ENCODE assay signal across 31 cellular contexts in genomic region chr3:103510760-103511159, GRCh38.
A peak's percentile ranks its signal among the peaks of the same experiment; 100 is the strongest.
DNase-seq lines count a peak whose midpoint lies in the region; ATAC-seq and TF ChIP-seq lines count a peak whose summit lies in the region.
"Had no signal": no experiment of that assay in that cellular context is flagged by ENCODE, and none has a peak within 500 bp of the region (broad histone marks: within the 10 kb centered on the region; RNA-seq: fewer than 3 reads in every experiment).

No MANE protein-coding gene starts in this region.

- H3K79me2 ChIP-seq in neural cell (replicated peaks; ENCODE audit: insufficient read depth, low read length) = no peaks in the 10 kb centered on the region

- H3K4me2 ChIP-seq in neural cell (ENCODE audit: low read length) = no peak overlapping the region
- H3K4me2 ChIP-seq: A549; BLaER1; BLaER1 treated with 17β-estradiol and CSF1 and Interleukin-3, amounts not matched to agents 10 nM and 100 nM had no signal

- TF ChIP-seq RAD21 in neural cell (conservative IDR thresholded peaks at IDR 0.05) = no peak

- peaks cover 13% of the 10 kb centered on the region for H3K4me1 Mint-ChIP-seq in mesothelial cell of epicardium
- H3K4me1 Mint-ChIP-seq: B cell; CD14-positive monocyte; CD4-positive, alpha-beta memory T cell; CD4-positive, CD25-positive, alpha-beta regulatory T cell; CD8-positive, alpha-beta memory T cell had no signal

- H2AFZ ChIP-seq in neural cell (ENCODE audit: low read depth, low read length) = no peak overlapping the region

- peaks cover 27% of the 10 kb centered on the region for H3K9me3 Mint-ChIP-seq in mesothelial cell of epicardium

- H3K9me3 ChIP-seq in neural cell (ENCODE audit: low read length) = no peaks in the 10 kb centered on the region
- H3K9me3 ChIP-seq: A549, BE2C, Caco-2 had no signal

- TF ChIP-seq EP300 in neural cell (conservative IDR thresholded peaks at IDR 0.05; ENCODE audit: poor library complexity, severe bottlenecking) = no peak

- DNase-seq in mesothelial cell of epicardium (ENCODE audit: low spot score in 2 of 2, unreplicated experiment in 2 of 2) = no peak
- DNase-seq: 8988T; ACHN; AML-193; BE2C; C1 segment of cervical spinal cord; Caco-2; Calu3; CD4-positive, alpha-beta memory T cell; CD4-positive, alpha-beta T cell; CD4-positive, CD25-positive, alpha-beta regulatory T cell; CD8-positive, alpha-beta memory T cell; CD8-positive, alpha-beta T cell; COR-L47; DMS 273 treated with DMSO at 0.1 percent for 48 hours; DMS153; DMS53; DMS79; DMS79 treated with DMSO at 0.1 percent for 48 hours; DND-41; EL had no signal

- H3K27ac Mint-ChIP-seq in mesothelial cell of epicardium = peak overlapping the region; percentile 64
- H3K27ac Mint-ChIP-seq: B cell; CD14-positive monocyte; CD4-positive, alpha-beta memory T cell; CD4-positive, alpha-beta T cell; CD4-positive, CD25-positive, alpha-beta regulatory T cell; CD8-positive, alpha-beta memory T cell; CD8-positive, alpha-beta T cell had no signal

- H3F3A ChIP-seq in neural cell (ENCODE audit: insufficient read depth, low read length, poor library complexity, severe bottlenecking) = no peaks in the 10 kb centered on the region

- H3K9ac ChIP-seq in neural cell (ENCODE audit: low read length) = no peak overlapping the region
- H3K9ac ChIP-seq: BLaER1; BLaER1 treated with 17β-estradiol and CSF1 and Interleukin-3, amounts not matched to agents 10 nM and 100 nM had no signal

- no peak overlapping the region for H3K27ac ChIP-seq in neural cell (ENCODE audit: low read length)
- H3K27ac ChIP-seq: 22Rv1; A549; BLaER1; BLaER1 treated with 17β-estradiol and CSF1 and Interleukin-3, amounts not matched to agents 10 nM and 100 nM; C4-2B had no signal

- H3K9me2 ChIP-seq in neural cell (ENCODE audit: insufficient read depth, low read length) = no peaks in the 10 kb centered on the region

- TF ChIP-seq CTCF in mesothelial cell of epicardium (IDR thresholded peaks at IDR 0.05; ENCODE audit: unreplicated experiment) = no peak
- TF ChIP-seq CTCF in neural cell (IDR thresholded peaks at IDR 0.05; ENCODE audit: poor library complexity, severe bottlenecking) = no peak

- H4K20me1 ChIP-seq in neural cell (ENCODE audit: insufficient read depth) = no peaks in the 10 kb centered on the region
- H4K20me1 ChIP-seq: BLaER1; BLaER1 treated with 17β-estradiol and CSF1 and Interleukin-3, amounts not matched to agents 10 nM and 100 nM had no signal

- peaks cover 4% of the 10 kb centered on the region for H3K36me3 Mint-ChIP-seq in mesothelial cell of epicardium
- H3K36me3 Mint-ChIP-seq: CD14-positive monocyte; CD4-positive, alpha-beta memory T cell; CD4-positive, CD25-positive, alpha-beta regulatory T cell; CD8-positive, alpha-beta memory T cell; CD8-positive, alpha-beta T cell had no signal

- H3K4me3 ChIP-seq in neural cell (ENCODE audit: low read length) = no peak overlapping the region
- H3K4me3 ChIP-seq: A549; BLaER1; BLaER1 treated with 17β-estradiol and CSF1 and Interleukin-3, amounts not matched to agents 10 nM and 100 nM had no signal

- ATAC-seq in GM21423 (IDR thresholded peaks at IDR 0.05; ENCODE audit: unreplicated experiment) (no peak), HG03432 (IDR thresholded peaks at IDR 0.05; ENCODE audit: unreplicated experiment) (no peak)
- ATAC-seq: A549; CD8-positive, alpha-beta T cell had no signal

- H3K27me3 Mint-ChIP-seq in mesothelial cell of epicardium (ENCODE audit: low read depth) = no peaks in the 10 kb centered on the region
- H3K27me3 Mint-ChIP-seq: B cell; CD4-positive, alpha-beta memory T cell; CD4-positive, alpha-beta T cell; CD4-positive, CD25-positive, alpha-beta regulatory T cell; CD8-positive, alpha-beta memory T cell had no signal

- H3K27me3 ChIP-seq in neural cell (ENCODE audit: insufficient read depth, low read depth, low read length) = no peaks in the 10 kb centered on the region
- H3K27me3 ChIP-seq: BE2C; BLaER1; BLaER1 treated with 17β-estradiol and CSF1 and Interleukin-3, amounts not matched to agents 10 nM and 100 nM had no signal

- no peaks in the 10 kb centered on the region for H3K36me3 ChIP-seq in neural cell (ENCODE audit: insufficient read depth, low read length)
- H3K36me3 ChIP-seq: BE2C; BLaER1; BLaER1 treated with 17β-estradiol and CSF1 and Interleukin-3, amounts not matched to agents 10 nM and 100 nM had no signal

- H3K4me3 Mint-ChIP-seq in mesothelial cell of epicardium = no peak overlapping the region
- H3K4me3 Mint-ChIP-seq: B cell; CD14-positive monocyte; CD4-positive, alpha-beta memory T cell; CD4-positive, alpha-beta T cell; CD4-positive, CD25-positive, alpha-beta regulatory T cell; CD8-positive, alpha-beta memory T cell; CD8-positive, alpha-beta T cell had no signal

TF ChIP-seq in neural cell, 6 proteins besides CTCF, POLR2A, EP300 and RAD21:
- peak; percentile 56 for TF ChIP-seq POLR2AphosphoS5 (IDR thresholded peaks at IDR 0.05)
- no peak for TF ChIP-seq MXI1 (conservative IDR thresholded peaks at IDR 0.05; ENCODE audit: poor library complexity, severe bottlenecking)
- TF ChIP-seq TAF1 (IDR thresholded peaks at IDR 0.05; ENCODE audit: low read depth) = no peak
- TF ChIP-seq REST (IDR thresholded peaks at IDR 0.05; ENCODE audit: borderline replicate concordance) = peak; percentile 56
